In genomic region chr3:123419156-123419849, GRCh38 we compare ENCODE assay signal across 21 cellular contexts. TPM values are rescaled to one million over a fixed set of nuclear protein-coding genes. Genes with fewer than 3 reads are reported as not detected.
A peak's percentile ranks its signal among the peaks of the same experiment; 100 is the strongest.
DNase-seq lines count a peak whose midpoint lies in the region; ATAC-seq and TF ChIP-seq lines count a peak whose summit lies in the region.
"Had no signal": no experiment of that assay in that cellular context is flagged by ENCODE, and none has a peak within 500 bp of the region (broad histone marks: within the 10 kb centered on the region; RNA-seq: fewer than 3 reads in every experiment).

No MANE protein-coding gene starts in this region.

- TF ChIP-seq CTCF in ascending aorta (IDR thresholded peaks at IDR 0.05), result no peak
- TF ChIP-seq CTCF in endodermal cell (conservative IDR thresholded peaks at IDR 0.05), result no peak
- TF ChIP-seq CTCF in tibial artery (IDR thresholded peaks at IDR 0.05), result no peak

- H3K9ac ChIP-seq in endodermal cell (ENCODE audit: extremely low read depth, low read length, poor library complexity, severe bottlenecking), result no peak overlapping the region

- intact Hi-C loops in ascending aorta (cut with DNase I), result no loop called here
- intact Hi-C loops in tibial artery (cut with DNase I; ENCODE audit: low total_unique reads), result no loop called here

- no peaks in the 10 kb centered on the region for H3K36me3 Mint-ChIP-seq in endodermal cell (ENCODE audit: low read depth)
- H3K36me3 Mint-ChIP-seq: activated naive CD8-positive, alpha-beta T cell treated with anti-CD3 and anti-CD28 coated beads, Interleukin-2, amount 10 ng/mL, durations not matched to agents 7 days and 5 days; mesothelial cell of epicardium had no signal

- H3K27me3 Mint-ChIP-seq in endodermal cell (ENCODE audit: insufficient read depth), result no peaks in the 10 kb centered on the region

- DNase-seq in ascending aorta (ENCODE audit: low spot score in 2 of 2) (no peak), endodermal cell (no peak), occipital lobe (lab: John Stamatoyannopoulos, UW) (peak; percentile 59), tibial artery (no peak), NCI-H748 (lab: John Stamatoyannopoulos, UW; ENCODE audit: unreplicated experiment) (no peak)
- DNase-seq: activated CD8-positive, alpha-beta memory T cell treated with anti-CD3 and anti-CD28 coated beads, Interleukin-2, amount 50 U/mL, for 4 hours; activated naive CD8-positive, alpha-beta T cell treated with anti-CD3 and anti-CD28 coated beads, Interleukin-2, amount 10 ng/mL, durations not matched to agents 7 days and 5 days; DMS79 treated with DMSO at 0.1 percent for 48 hours; effector CD4-positive, alpha-beta T cell; WERI-Rb-1 had no signal

- 90 to 92% methylated on average over 11 to 21 of the region's 21 CpGs for WGBS in endodermal cell (ENCODE audit: insufficient coverage in 1 of 2, insufficient read length in 1 of 2), 2 experiments

- H3K4me1 Mint-ChIP-seq in endodermal cell, result no peaks in the 10 kb centered on the region
- H3K4me1 Mint-ChIP-seq: activated naive CD8-positive, alpha-beta T cell treated with anti-CD3 and anti-CD28 coated beads, Interleukin-2, amount 10 ng/mL, durations not matched to agents 7 days and 5 days had no signal

- peak overlapping the region in 1 of 2 donors; percentile 2 for H3K4me3 ChIP-seq in ascending aorta
- H3K4me3 ChIP-seq in endodermal cell (ENCODE audit: low read length), result no peak overlapping the region
- H3K4me3 ChIP-seq in tibial artery, result peak overlapping the region in 1 of 2 donors; percentile 2
- H3K4me3 ChIP-seq: cardiac muscle cell, K562, right lobe of liver, SJSA1, thyroid gland had no signal

- H3K9me3 Mint-ChIP-seq in endodermal cell, result no peaks in the 10 kb centered on the region
- H3K9me3 Mint-ChIP-seq: activated naive CD8-positive, alpha-beta T cell treated with anti-CD3 and anti-CD28 coated beads, Interleukin-2, amount 10 ng/mL, durations not matched to agents 7 days and 5 days; activated T-helper 2 cell treated with anti-CD3 and anti-CD28 coated beads, Interferon-gamma antibody, Interleukin-2, Interleukin-4, amounts not matched to agents 10 μg/mL and 5 μg/mL and 100 μg/mL, durations not matched to agents 14 hours and 24 hours and 36 hours; mesothelial cell of epicardium; T-helper 1 cell treated with Interleukin-12 subunit alpha and Interleukin-12 subunit beta and Interleukin-4 antibody, amounts not matched to agents 30 μg/mL and 1 μg/mL, for 36 hours had no signal

- no peaks in the 10 kb centered on the region for H3K9me3 ChIP-seq in ascending aorta
- H3K9me3 ChIP-seq in endodermal cell (ENCODE audit: control insufficient read depth, low read length), result no peaks in the 10 kb centered on the region
- no peaks in the 10 kb centered on the region for H3K9me3 ChIP-seq in tibial artery
- H3K9me3 ChIP-seq: right lobe of liver, SJSA1, thyroid gland had no signal

- H3K27ac ChIP-seq in ascending aorta (peak overlapping the region; percentile 85 to 87), endodermal cell (ENCODE audit: low read depth, low read length) (no peak overlapping the region), tibial artery (peak overlapping the region; percentile 90 to 96)
- H3K27ac ChIP-seq: cardiac muscle cell, right lobe of liver, SJSA1, thyroid gland, WERI-Rb-1 had no signal

- ATAC-seq in HG03280 (IDR thresholded peaks at IDR 0.05; ENCODE audit: unreplicated experiment) (no peak), GM21367 (IDR thresholded peaks at IDR 0.05; ENCODE audit: unreplicated experiment) (no peak)
- ATAC-seq: esophagus mucosa, K562 had no signal

- H3K27ac Mint-ChIP-seq in endodermal cell, result peak overlapping the region; percentile 49
- H3K27ac Mint-ChIP-seq: activated naive CD8-positive, alpha-beta T cell treated with anti-CD3 and anti-CD28 coated beads, Interleukin-2, amount 10 ng/mL, durations not matched to agents 7 days and 5 days; activated T-helper 2 cell treated with anti-CD3 and anti-CD28 coated beads, Interferon-gamma antibody, Interleukin-2, Interleukin-4, amounts not matched to agents 10 μg/mL and 5 μg/mL and 100 μg/mL, durations not matched to agents 14 hours and 24 hours and 36 hours; mesothelial cell of epicardium; T-helper 1 cell treated with Interleukin-12 subunit alpha and Interleukin-12 subunit beta and Interleukin-4 antibody, amounts not matched to agents 30 μg/mL and 1 μg/mL, for 36 hours had no signal

- H3K36me3 ChIP-seq in ascending aorta (no peaks in the 10 kb centered on the region), endodermal cell (ENCODE audit: control insufficient read depth, insufficient read depth, low read length) (no peaks in the 10 kb centered on the region), tibial artery (no peaks in the 10 kb centered on the region)
- H3K36me3 ChIP-seq: cardiac muscle cell, right lobe of liver, SJSA1, thyroid gland, WERI-Rb-1 had no signal

- no peak overlapping the region for H3K4me3 Mint-ChIP-seq in endodermal cell
- H3K4me3 Mint-ChIP-seq: activated naive CD8-positive, alpha-beta T cell treated with anti-CD3 and anti-CD28 coated beads, Interleukin-2, amount 10 ng/mL, durations not matched to agents 7 days and 5 days; mesothelial cell of epicardium; T-helper 1 cell treated with Interleukin-12 subunit alpha and Interleukin-12 subunit beta and Interleukin-4 antibody, amounts not matched to agents 30 μg/mL and 1 μg/mL, for 36 hours had no signal

- H3K27me3 ChIP-seq in ascending aorta (no peaks in the 10 kb centered on the region), endodermal cell (ENCODE audit: control insufficient read depth, insufficient read depth, low read length, poor library complexity, severe bottlenecking) (peaks cover 3% of the 10 kb centered on the region), tibial artery (no peaks in the 10 kb centered on the region)
- H3K27me3 ChIP-seq: cardiac muscle cell, right lobe of liver, thyroid gland had no signal

- H3K4me1 ChIP-seq in ascending aorta (peaks cover 38 to 91% of the 10 kb centered on the region in 2 donors), endodermal cell (ENCODE audit: control insufficient read depth, insufficient read depth, low read length) (no peaks in the 10 kb centered on the region), tibial artery (peaks cover 4 to 100% (median 80%) of the 10 kb centered on the region in 4 donors)

RNA-seq across cellular contexts. Expression of gene ADCY5, which starts 29.6 kb away (rescaled TPM):
- 32.2 TPM for total RNA-seq in ascending aorta
- total RNA-seq in endodermal cell, result 1 to 10 TPM; 3.9 to 5.2 TPM
- 3.5 TPM for polyA plus RNA-seq in endodermal cell (2013, experiment 1 of 2)
- polyA plus RNA-seq in endodermal cell (2013, experiment 2 of 2), result 3.0 TPM
- total RNA-seq in occipital lobe, result 30.7 TPM
- total RNA-seq: activated naive CD8-positive, alpha-beta T cell treated with anti-CD3 and anti-CD28 coated beads, Interleukin-2, amount 10 ng/mL, durations not matched to agents 7 days and 5 days; activated T-helper 2 cell treated with anti-CD3 and anti-CD28 coated beads, Interferon-gamma antibody, Interleukin-2, Interleukin-4, amounts not matched to agents 10 μg/mL and 5 μg/mL and 100 μg/mL, durations not matched to agents 14 hours and 24 hours and 36 hours; K562 had no signal
